In genomic region chr19:56367829-56368711, GRCh38 we compare ENCODE assay signal across 8 cellular contexts. TPM values are rescaled to one million over a fixed set of nuclear protein-coding genes. Genes with fewer than 3 reads are reported as not detected.
DNase-seq lines count a peak whose midpoint lies in the region; ATAC-seq and TF ChIP-seq lines count a peak whose summit lies in the region.

No MANE protein-coding gene starts in this region.

- H3K27ac Mint-ChIP-seq in Calu3 (ENCODE audit: unreplicated experiment), result no peak overlapping the region
- H3K27ac Mint-ChIP-seq in activated CD8-positive, alpha-beta T cell treated with anti-CD3 and anti-CD28 coated beads, Interleukin-2, amount 10 ng/mL, durations not matched to agents 7 days and 5 days, result peak overlapping the region; percentile 89

- no peak for TF ChIP-seq RAD21 in liver (IDR thresholded peaks at IDR 0.05)

- H3K9ac ChIP-seq in duodenal mucosa (ENCODE audit: low read depth in 1 of 2, low read length in 2 of 2), result peak overlapping the region; percentile 39 to 67
- peak overlapping the region; percentile 64 to 70 for H3K9ac ChIP-seq in liver (ENCODE audit: low read depth in 1 of 2, low read length in 2 of 2)

- H3K9me3 ChIP-seq in duodenal mucosa (ENCODE audit: control insufficient read depth in 1 of 2, low read length in 2 of 2) (peaks cover 9 to 24% of the 10 kb centered on the region in 2 donors), liver (ENCODE audit: control insufficient read depth in 4 of 4, low read length in 3 of 4) (peaks cover 11 to 41% (median 37%) of the 10 kb centered on the region in 4 donors)

- H3K27me3 Mint-ChIP-seq in Calu3 (ENCODE audit: unreplicated experiment), result no peaks in the 10 kb centered on the region
- no peaks in the 10 kb centered on the region for H3K27me3 Mint-ChIP-seq in activated CD8-positive, alpha-beta T cell treated with anti-CD3 and anti-CD28 coated beads, Interleukin-2, amount 10 ng/mL, durations not matched to agents 7 days and 5 days (ENCODE audit: low read depth)

- H3K9me3 Mint-ChIP-seq in Calu3 (ENCODE audit: low read depth, unreplicated experiment), result peaks cover 31% of the 10 kb centered on the region
- H3K9me3 Mint-ChIP-seq in activated CD8-positive, alpha-beta T cell treated with anti-CD3 and anti-CD28 coated beads, Interleukin-2, amount 10 ng/mL, durations not matched to agents 7 days and 5 days (ENCODE audit: insufficient read depth), result peaks cover 40% of the 10 kb centered on the region

- H3K4me3 Mint-ChIP-seq in Calu3 (ENCODE audit: low read depth, unreplicated experiment), result peak overlapping the region; percentile 16
- H3K4me3 Mint-ChIP-seq in activated CD8-positive, alpha-beta T cell treated with anti-CD3 and anti-CD28 coated beads, Interleukin-2, amount 10 ng/mL, durations not matched to agents 7 days and 5 days, result peak overlapping the region; percentile 91

- H3K4me3 ChIP-seq in duodenal mucosa (ENCODE audit: low read depth in 1 of 2, low read length in 2 of 2) (peak overlapping the region; percentile 69 to 71), liver (ENCODE audit: low read depth in 1 of 3, low read length in 3 of 3) (peak overlapping the region; percentile 62 to 92 (median 88))

- 7% methylated on average over 65 of the region's 65 CpGs for WGBS in liver

- no TSS peak for BruUV-seq in Calu3 (replicated peaks; lab: Mats Ljungman, UMichigan)

- TF ChIP-seq CTCF in Calu3 (IDR thresholded peaks at IDR 0.05; ENCODE audit: unreplicated experiment) (no peak), liver (IDR thresholded peaks at IDR 0.05; ENCODE audit: low read depth, low read length, missing input control) (peak; percentile 5)

- H3K27me3 ChIP-seq in duodenal mucosa (ENCODE audit: control insufficient read depth in 1 of 2, insufficient read depth in 2 of 2, low read length in 2 of 2) (no peaks in the 10 kb centered on the region), liver (ENCODE audit: control insufficient read depth in 4 of 4, insufficient read depth in 4 of 4, low read length in 3 of 4) (no peaks in the 10 kb centered on the region)

- H3K27ac ChIP-seq in duodenal mucosa (ENCODE audit: low read depth, low read length) (peak overlapping the region; percentile 76), liver (ENCODE audit: low read depth in 1 of 2, low read length in 2 of 2) (peak overlapping the region; percentile 81 to 92)

- intact Hi-C loops in Calu3 (cut with micrococcal nuclease; ENCODE audit: unreplicated experiment), result no loop called here

- H3K36me3 ChIP-seq in duodenal mucosa (ENCODE audit: control insufficient read depth in 1 of 2, insufficient read depth in 2 of 2, low read length in 2 of 2) (no peaks in the 10 kb centered on the region), liver (ENCODE audit: control insufficient read depth in 4 of 4, insufficient read depth in 3 of 4, low read depth in 1 of 4, low read length in 3 of 4) (peaks cover 6 to 47% (median 40%) of the 10 kb centered on the region in 4 donors)

- H3K4me1 ChIP-seq in duodenal mucosa (ENCODE audit: control insufficient read depth in 1 of 2, insufficient read depth in 2 of 2, low read length in 2 of 2) (peaks cover 9% of the 10 kb centered on the region in 2 donors), liver (ENCODE audit: control insufficient read depth in 4 of 4, insufficient read depth in 4 of 4, low read length in 3 of 4) (peaks cover 0 to 12% (median 10%) of the 10 kb centered on the region in 4 donors)

- POLR2A ChIA-PET in activated CD8-positive, alpha-beta T cell treated with anti-CD3 and anti-CD28 coated beads, Interleukin-2, amount 10 ng/mL, durations not matched to agents 7 days and 5 days (lab: Charles Lee), result interaction anchor here (0.5 kb wide), 1 partner anchor 1330 kb away, joined by 3 read pairs; the partner anchor contains the start of gene GP6

- CTCF ChIA-PET in Calu3 (lab: Charles Lee), result no interaction called here
- CTCF ChIA-PET in activated CD8-positive, alpha-beta T cell treated with anti-CD3 and anti-CD28 coated beads, Interleukin-2, amount 10 ng/mL, durations not matched to agents 7 days and 5 days (lab: Charles Lee), result interaction anchor here (1.0 to 2.8 kb wide), 5 partner anchors 20 to 114 kb away, joined by 3 to 12 read pairs (median 5); partner anchors contain the start of gene ZNF582

- no peaks in the 10 kb centered on the region for H3K4me1 Mint-ChIP-seq in Calu3 (ENCODE audit: low read depth, unreplicated experiment)
- peaks cover 24% of the 10 kb centered on the region for H3K4me1 Mint-ChIP-seq in activated CD8-positive, alpha-beta T cell treated with anti-CD3 and anti-CD28 coated beads, Interleukin-2, amount 10 ng/mL, durations not matched to agents 7 days and 5 days (ENCODE audit: low read depth)

- DNase-seq in Calu3, result peak; percentile 6
- DNase-seq in NCI-H2227 treated with DMSO at 0.1 percent for 48 hours (lab: John Stamatoyannopoulos, UW), result peak; percentile 100
- DNase-seq in activated CD8-positive, alpha-beta T cell treated with anti-CD3 and anti-CD28 coated beads, Interleukin-2, amount 10 ng/mL, durations not matched to agents 7 days and 5 days, result peak; percentile 91
- peak; percentile 90 for DNase-seq in stimulated activated CD4-positive, alpha-beta T cell treated with anti-CD3 and anti-CD28 coated beads, Interleukin-1b, Interleukin-23, amount 100 ng/mL, for 48 hours
- DNase-seq in SIG-M5 treated with dmso at 0.1 percent for 504 hours (lab: John Stamatoyannopoulos, UW; ENCODE audit: unreplicated experiment), result no peak

- no peaks in the 10 kb centered on the region for H3K36me3 Mint-ChIP-seq in Calu3 (ENCODE audit: insufficient read depth, unreplicated experiment)
- peaks cover 51% of the 10 kb centered on the region for H3K36me3 Mint-ChIP-seq in activated CD8-positive, alpha-beta T cell treated with anti-CD3 and anti-CD28 coated beads, Interleukin-2, amount 10 ng/mL, durations not matched to agents 7 days and 5 days (ENCODE audit: low read depth)

- peak; percentile 61 for ATAC-seq in HG02623 (IDR thresholded peaks at IDR 0.05; ENCODE audit: unreplicated experiment)
- ATAC-seq in activated CD8-positive, alpha-beta T cell treated with anti-CD3 and anti-CD28 coated beads, Interleukin-2, amount 10 ng/mL, durations not matched to agents 7 days and 5 days, result peak; percentile 99

TF ChIP-seq in liver, 16 proteins besides CTCF, POLR2A, EP300 and RAD21 (continues in another document):
- TF ChIP-seq MAX (IDR thresholded peaks at IDR 0.05), result peak; percentile 94
- no peak for TF ChIP-seq TAF1 (conservative IDR thresholded peaks at IDR 0.05)
- TF ChIP-seq HNF4A (conservative IDR thresholded peaks at IDR 0.05), result peak in 1 of 2 donors; percentile 47
- no peak for TF ChIP-seq ATF3 (IDR thresholded peaks at IDR 0.05)
- peak; percentile 25 for TF ChIP-seq FOXA2 (IDR thresholded peaks at IDR 0.05)
- no peak for TF ChIP-seq JUND (IDR thresholded peaks at IDR 0.05)
- TF ChIP-seq GABPA (IDR thresholded peaks at IDR 0.05 in 1 of 2, conservative IDR thresholded peaks at IDR 0.05 in 1 of 2), result peak in 1 of 2 donors; percentile 80
- no peak for TF ChIP-seq HNF4G (IDR thresholded peaks at IDR 0.05)
- peak; percentile 40 for TF ChIP-seq REST (IDR thresholded peaks at IDR 0.05)
- peak; percentile 89 for TF ChIP-seq YY1 (IDR thresholded peaks at IDR 0.05)

RNA-seq across cellular contexts. Expression of gene ZNF582, which starts 25.3 kb away (rescaled TPM):
- total RNA-seq in Calu3 (2022), result 1.5 and 1.7 TPM in 2 replicates
- total RNA-seq in activated CD8-positive, alpha-beta T cell treated with anti-CD3 and anti-CD28 coated beads, Interleukin-2, amount 10 ng/mL, durations not matched to agents 7 days and 5 days, result 1 to 10 TPM; 2.8 to 3.3 TPM
- total RNA-seq in liver, result 1 to 10 TPM; 1.3 to 2.1 TPM
- polyA plus RNA-seq in liver, result 1 to 10 TPM; 1.3 to 1.5 TPM

RNA-seq across cellular contexts. Expression of gene ZNF583, which starts 36.1 kb away (rescaled TPM):
- total RNA-seq in Calu3 (2022), result 2.3 and 3.8 TPM in 2 replicates
- 1 to 10 TPM; 4.3 to 4.6 TPM for total RNA-seq in activated CD8-positive, alpha-beta T cell treated with anti-CD3 and anti-CD28 coated beads, Interleukin-2, amount 10 ng/mL, durations not matched to agents 7 days and 5 days
- total RNA-seq in liver, result 1 to 10 TPM; 2.3 to 2.5 TPM
- polyA plus RNA-seq in liver, result 1 to 10 TPM in 1 of 2 donors, under 1 TPM in 1; 0.75 to 1.5 TPM

RNA-seq across cellular contexts. Expression of gene ZSCAN5A, which starts 53.4 kb away (rescaled TPM):
- 13.5 and 14.9 TPM in 2 replicates for total RNA-seq in Calu3 (2022)
- 10 to 100 TPM in 1 of 2 experiments, 1 to 10 TPM in 1; 8.2 to 12.1 TPM for total RNA-seq in activated CD8-positive, alpha-beta T cell treated with anti-CD3 and anti-CD28 coated beads, Interleukin-2, amount 10 ng/mL, durations not matched to agents 7 days and 5 days
- total RNA-seq in liver, result 1 to 10 TPM; 7.4 to 9.6 TPM
- 1 to 10 TPM; 2.2 to 2.7 TPM for polyA plus RNA-seq in liver
